In genomic region chrX:107197306-107197705, GRCh38 we compare ENCODE assay signal across 1 cellular context.
TF ChIP-seq lines count a peak whose summit lies in the region.

No MANE protein-coding gene starts in this region.

TF ChIP-seq in K562, 482 proteins besides CTCF, POLR2A, EP300 and RAD21 (continued from another document):
- TF ChIP-seq ZNF354B (CRISPR knock-in tag; IDR thresholded peaks at IDR 0.05) (no peak), ZBTB5 (IDR thresholded peaks at IDR 0.05) (no peak), DPF2 (IDR thresholded peaks at IDR 0.05) (peak; percentile 66), EHMT2 (IDR thresholded peaks at IDR 0.05) (peak; percentile 48; the same call in 1 of the 2 replicates), PRMT5 (CRISPR knock-in tag; IDR thresholded peaks at IDR 0.05) (no peak), MTA3 (IDR thresholded peaks at IDR 0.05; ENCODE audit: borderline replicate concordance) (no peak), CBX1 (IDR thresholded peaks at IDR 0.05; ENCODE audit: low read depth) (no peak), ZNF133 (CRISPR knock-in tag; IDR thresholded peaks at IDR 0.05) (no peak), MTF1 (CRISPR knock-in tag; IDR thresholded peaks at IDR 0.05; ENCODE audit: borderline replicate concordance) (no peak), PTTG1 (tag; IDR thresholded peaks at IDR 0.05; ENCODE audit: low read depth) (no peak), SMC3 (conservative IDR thresholded peaks at IDR 0.05; ENCODE audit: insufficient read depth, low read depth, low read length) (no peak), SP1 (CRISPR knock-in tag; IDR thresholded peaks at IDR 0.05) (no peak), CCNT2 (IDR thresholded peaks at IDR 0.05; ENCODE audit: borderline replicate concordance, extremely low read depth, insufficient read length, low read depth, low read length) (peak; percentile 20), HNRNPL (IDR thresholded peaks at IDR 0.05; ENCODE audit: low read depth, low read length) (no peak)
- TF ChIP-seq, protein P1, sequence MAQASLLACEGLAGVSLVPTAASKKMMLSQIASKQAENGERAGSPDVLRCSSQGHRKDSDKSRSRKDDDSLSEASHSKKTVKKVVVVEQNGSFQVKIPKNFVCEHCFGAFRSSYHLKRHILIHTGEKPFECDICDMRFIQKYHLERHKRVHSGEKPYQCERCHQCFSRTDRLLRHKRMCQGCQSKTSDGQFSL (CRISPR knock-in tag; IDR thresholded peaks at IDR 0.05), result no peak
- TF ChIP-seq, protein P1 (tag; IDR thresholded peaks at IDR 0.05), result no peak
- TF ChIP-seq, protein P2, sequence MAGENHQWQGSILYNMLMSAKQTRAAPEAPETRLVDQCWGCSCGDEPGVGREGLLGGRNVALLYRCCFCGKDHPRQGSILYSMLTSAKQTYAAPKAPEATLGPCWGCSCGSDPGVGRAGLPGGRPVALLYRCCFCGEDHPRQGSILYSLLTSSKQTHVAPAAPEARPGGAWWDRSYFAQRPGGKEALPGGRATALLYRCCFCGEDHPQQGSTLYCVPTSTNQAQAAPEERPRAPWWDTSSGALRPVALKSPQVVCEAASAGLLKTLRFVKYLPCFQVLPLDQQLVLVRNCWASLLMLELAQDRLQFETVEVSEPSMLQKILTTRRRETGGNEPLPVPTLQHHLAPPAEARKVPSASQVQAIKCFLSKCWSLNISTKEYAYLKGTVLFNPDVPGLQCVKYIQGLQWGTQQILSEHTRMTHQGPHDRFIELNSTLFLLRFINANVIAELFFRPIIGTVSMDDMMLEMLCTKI (IDR thresholded peaks at IDR 0.05; ENCODE audit: partially characterized antibody), result no peak
- TF ChIP-seq, protein P3, sequence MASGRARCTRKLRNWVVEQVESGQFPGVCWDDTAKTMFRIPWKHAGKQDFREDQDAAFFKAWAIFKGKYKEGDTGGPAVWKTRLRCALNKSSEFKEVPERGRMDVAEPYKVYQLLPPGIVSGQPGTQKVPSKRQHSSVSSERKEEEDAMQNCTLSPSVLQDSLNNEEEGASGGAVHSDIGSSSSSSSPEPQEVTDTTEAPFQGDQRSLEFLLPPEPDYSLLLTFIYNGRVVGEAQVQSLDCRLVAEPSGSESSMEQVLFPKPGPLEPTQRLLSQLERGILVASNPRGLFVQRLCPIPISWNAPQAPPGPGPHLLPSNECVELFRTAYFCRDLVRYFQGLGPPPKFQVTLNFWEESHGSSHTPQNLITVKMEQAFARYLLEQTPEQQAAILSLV (tag; IDR thresholded peaks at IDR 0.05), result no peak
- TF ChIP-seq, protein P4, sequence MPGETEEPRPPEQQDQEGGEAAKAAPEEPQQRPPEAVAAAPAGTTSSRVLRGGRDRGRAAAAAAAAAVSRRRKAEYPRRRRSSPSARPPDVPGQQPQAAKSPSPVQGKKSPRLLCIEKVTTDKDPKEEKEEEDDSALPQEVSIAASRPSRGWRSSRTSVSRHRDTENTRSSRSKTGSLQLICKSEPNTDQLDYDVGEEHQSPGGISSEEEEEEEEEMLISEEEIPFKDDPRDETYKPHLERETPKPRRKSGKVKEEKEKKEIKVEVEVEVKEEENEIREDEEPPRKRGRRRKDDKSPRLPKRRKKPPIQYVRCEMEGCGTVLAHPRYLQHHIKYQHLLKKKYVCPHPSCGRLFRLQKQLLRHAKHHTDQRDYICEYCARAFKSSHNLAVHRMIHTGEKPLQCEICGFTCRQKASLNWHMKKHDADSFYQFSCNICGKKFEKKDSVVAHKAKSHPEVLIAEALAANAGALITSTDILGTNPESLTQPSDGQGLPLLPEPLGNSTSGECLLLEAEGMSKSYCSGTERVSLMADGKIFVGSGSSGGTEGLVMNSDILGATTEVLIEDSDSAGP (CRISPR knock-in tag; IDR thresholded peaks at IDR 0.05), result no peak
- TF ChIP-seq, protein P5, sequence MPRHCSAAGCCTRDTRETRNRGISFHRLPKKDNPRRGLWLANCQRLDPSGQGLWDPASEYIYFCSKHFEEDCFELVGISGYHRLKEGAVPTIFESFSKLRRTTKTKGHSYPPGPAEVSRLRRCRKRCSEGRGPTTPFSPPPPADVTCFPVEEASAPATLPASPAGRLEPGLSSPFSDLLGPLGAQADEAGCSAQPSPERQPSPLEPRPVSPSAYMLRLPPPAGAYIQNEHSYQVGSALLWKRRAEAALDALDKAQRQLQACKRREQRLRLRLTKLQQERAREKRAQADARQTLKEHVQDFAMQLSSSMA (CRISPR knock-in tag; IDR thresholded peaks at IDR 0.05), result no peak
- TF ChIP-seq, protein P6, sequence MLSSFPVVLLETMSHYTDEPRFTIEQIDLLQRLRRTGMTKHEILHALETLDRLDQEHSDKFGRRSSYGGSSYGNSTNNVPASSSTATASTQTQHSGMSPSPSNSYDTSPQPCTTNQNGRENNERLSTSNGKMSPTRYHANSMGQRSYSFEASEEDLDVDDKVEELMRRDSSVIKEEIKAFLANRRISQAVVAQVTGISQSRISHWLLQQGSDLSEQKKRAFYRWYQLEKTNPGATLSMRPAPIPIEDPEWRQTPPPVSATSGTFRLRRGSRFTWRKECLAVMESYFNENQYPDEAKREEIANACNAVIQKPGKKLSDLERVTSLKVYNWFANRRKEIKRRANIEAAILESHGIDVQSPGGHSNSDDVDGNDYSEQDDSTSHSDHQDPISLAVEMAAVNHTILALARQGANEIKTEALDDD (IDR thresholded peaks at IDR 0.05), result peak; percentile 82; the same call in 1 of the 2 replicates
